10 cellular contexts compared by ENCODE assay signal in genomic region chr11:9231848-9232177, GRCh38. TPM values are rescaled to one million over a fixed set of nuclear protein-coding genes. Genes with fewer than 3 reads are reported as not detected.
DNase-seq lines count a peak whose midpoint lies in the region; ATAC-seq lines count a peak whose summit lies in the region.
"Had no signal": no experiment of that assay in that cellular context is flagged by ENCODE, and none has a peak within 500 bp of the region (broad histone marks: within the 10 kb centered on the region; RNA-seq: fewer than 3 reads in every experiment).

No MANE protein-coding gene starts in this region.

- H3K4me1 ChIP-seq in rectal smooth muscle tissue (ENCODE audit: control insufficient read depth, insufficient read depth, low read length): peaks cover 2% of the 10 kb centered on the region
- H3K4me1 ChIP-seq: parathyroid adenoma had no signal

- H3K36me3 Mint-ChIP-seq in activated T-cell treated with anti-CD3 and anti-CD28 coated beads, Interleukin-2, amount 50 U/mL, for 4 hours (ENCODE audit: insufficient read depth): peaks cover 2% of the 10 kb centered on the region

- H3K4me1 Mint-ChIP-seq in activated T-cell treated with anti-CD3 and anti-CD28 coated beads, Interleukin-2, amount 50 U/mL, for 4 hours (ENCODE audit: low read depth): peaks cover 44% of the 10 kb centered on the region

- in situ Hi-C loops in SK-MEL-5 (cut with HindIII; ENCODE audit: low pct_unique_long_range_greater_than_20kb, low sequenced_read_pairs): no loop called here

- DNase-seq in activated T-cell treated with anti-CD3 and anti-CD28 coated beads, Interleukin-2, amount 50 U/mL, for 4 hours: no peak
- no peak for DNase-seq in activated T-cell treated with anti-CD3 and anti-CD28 coated beads, Interleukin-2, amount 50 U/mL, for 48 hours
- DNase-seq in SK-MEL-5 (ENCODE audit: low read depth, low spot score): peak; percentile 73
- peak; percentile 72 for DNase-seq in fibroblast of peridontal ligament (ENCODE audit: extremely low read depth)
- DNase-seq in NCI-H2029 treated with DMSO at 0.1 percent for 48 hours (lab: John Stamatoyannopoulos, UW): no peak
- DNase-seq in SHP77 (lab: John Stamatoyannopoulos, UW): no peak

- no peaks in the 10 kb centered on the region for H3K27me3 ChIP-seq in rectal smooth muscle tissue (ENCODE audit: control insufficient read depth, insufficient read depth, low read length)

- H3K9ac ChIP-seq in rectal smooth muscle tissue (ENCODE audit: low read length): no peak overlapping the region
- H3K9ac ChIP-seq: parathyroid adenoma had no signal

- peak overlapping the region; percentile 45 for H3K27ac ChIP-seq in rectal smooth muscle tissue (ENCODE audit: low read depth, low read length)
- H3K27ac ChIP-seq: C4-2B, parathyroid adenoma had no signal

- peak overlapping the region; percentile 68 for H3K4me3 Mint-ChIP-seq in activated T-cell treated with anti-CD3 and anti-CD28 coated beads, Interleukin-2, amount 50 U/mL, for 4 hours

- H3K9me3 Mint-ChIP-seq in activated T-cell treated with anti-CD3 and anti-CD28 coated beads, Interleukin-2, amount 50 U/mL, for 4 hours: no peaks in the 10 kb centered on the region

- no peak overlapping the region for H3K4me3 ChIP-seq in rectal smooth muscle tissue (ENCODE audit: low read length)

- no peaks in the 10 kb centered on the region for H3K27me3 Mint-ChIP-seq in activated T-cell treated with anti-CD3 and anti-CD28 coated beads, Interleukin-2, amount 50 U/mL, for 4 hours (ENCODE audit: low read depth)

- peak; percentile 41 to 48 for ATAC-seq in activated T-cell treated with anti-CD3 and anti-CD28 coated beads, Interleukin-2, amount 50 U/mL, for 4 hours
- ATAC-seq in GM18861 (IDR thresholded peaks at IDR 0.05; ENCODE audit: unreplicated experiment): no peak

- H3K36me3 ChIP-seq in rectal smooth muscle tissue (ENCODE audit: control insufficient read depth, insufficient read depth, low read length): no peaks in the 10 kb centered on the region

RNA-seq across cellular contexts. Expression of gene DENND5A, which starts 33.3 kb away (rescaled TPM):
- total RNA-seq in activated T-cell treated with anti-CD3 and anti-CD28 coated beads, Interleukin-2, amount 50 U/mL, for 4 hours: 10 to 100 TPM; 32.5 to 62.9 (median 44.2) TPM
- 59.9 and 63.9 TPM in 2 replicates for total RNA-seq in SK-MEL-5 (2014; rRNA removed; shearing (Covaris generic))
- polyA plus RNA-seq in SK-MEL-5 (2015; cell fraction: cytosol; rRNA removed): 74.1 and 107 TPM in 2 replicates
- polyA plus RNA-seq in SK-MEL-5 (2015; cell fraction: nucleus; rRNA removed): 108 and 113 TPM in 2 replicates

Comparison
In these comparisons a context has a peak if more than half of its experiments do, and no peak if none do; other contexts are left out.
1. DNase-seq: peak in SK-MEL-5 (single experiment) and fibroblast of peridontal ligament (single experiment); none in activated T-cell treated with anti-CD3 and anti-CD28 coated beads, Interleukin-2, amount 50 U/mL, for 4 hours (single experiment), activated T-cell treated with anti-CD3 and anti-CD28 coated beads, Interleukin-2, amount 50 U/mL, for 48 hours (0 of 2), NCI-H2029 treated with DMSO at 0.1 percent for 48 hours (single experiment) and SHP77 (0 of 2).